In the genomic region with DNA sequence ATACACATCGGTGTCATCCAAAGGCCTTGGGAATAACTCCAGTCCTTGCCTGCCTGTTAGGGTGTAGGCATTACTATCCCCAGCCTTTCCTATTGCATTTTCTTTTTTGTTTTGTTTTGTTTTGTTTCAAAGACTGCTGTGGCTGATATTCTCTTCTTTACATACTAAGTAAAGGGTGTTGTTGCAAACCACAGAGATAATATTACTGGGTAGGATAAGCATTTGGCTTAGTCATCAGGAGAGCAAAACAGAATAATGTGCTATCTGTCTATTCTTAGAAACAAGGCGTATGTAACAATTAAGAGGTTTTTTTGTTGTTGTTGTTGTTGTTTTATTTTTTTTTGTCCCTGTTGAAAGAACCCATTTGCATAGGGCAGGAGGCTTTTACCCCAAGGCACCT, we compare ENCODE assay signal across 1 cellular context.
TF ChIP-seq lines count a peak whose summit lies in the region.

No MANE protein-coding gene starts in this region.

TF ChIP-seq in IMR-90, 13 proteins besides CTCF, POLR2A, EP300 and RAD21:
- TF ChIP-seq BHLHE40 (IDR thresholded peaks at IDR 0.05; ENCODE audit: low read depth, low read length) (no peak), RFX5 (IDR thresholded peaks at IDR 0.05; ENCODE audit: low read depth, low read length) (no peak), MAFK (IDR thresholded peaks at IDR 0.05; ENCODE audit: low read depth, low read length) (no peak), MAZ (IDR thresholded peaks at IDR 0.05; ENCODE audit: borderline replicate concordance, low read depth, low read length) (no peak), CHD1 (IDR thresholded peaks at IDR 0.05; ENCODE audit: low read depth, low read length) (no peak), FOS (IDR thresholded peaks at IDR 0.05; ENCODE audit: low read depth, low read length) (no peak), NFE2L2 (IDR thresholded peaks at IDR 0.05; ENCODE audit: low read depth, low read length) (no peak), RCOR1 (IDR thresholded peaks at IDR 0.05; ENCODE audit: insufficient replicate concordance, low read length) (no peak), CEBPB (IDR thresholded peaks at IDR 0.05; ENCODE audit: low read depth, low read length) (no peak), USF2 (IDR thresholded peaks at IDR 0.05; ENCODE audit: low read depth, low read length) (no peak), MXI1 (IDR thresholded peaks at IDR 0.05; ENCODE audit: borderline replicate concordance, low read depth, low read length) (no peak), SMC3 (IDR thresholded peaks at IDR 0.05; ENCODE audit: low read depth, low read length) (no peak)
- TF ChIP-seq, protein P1, sequence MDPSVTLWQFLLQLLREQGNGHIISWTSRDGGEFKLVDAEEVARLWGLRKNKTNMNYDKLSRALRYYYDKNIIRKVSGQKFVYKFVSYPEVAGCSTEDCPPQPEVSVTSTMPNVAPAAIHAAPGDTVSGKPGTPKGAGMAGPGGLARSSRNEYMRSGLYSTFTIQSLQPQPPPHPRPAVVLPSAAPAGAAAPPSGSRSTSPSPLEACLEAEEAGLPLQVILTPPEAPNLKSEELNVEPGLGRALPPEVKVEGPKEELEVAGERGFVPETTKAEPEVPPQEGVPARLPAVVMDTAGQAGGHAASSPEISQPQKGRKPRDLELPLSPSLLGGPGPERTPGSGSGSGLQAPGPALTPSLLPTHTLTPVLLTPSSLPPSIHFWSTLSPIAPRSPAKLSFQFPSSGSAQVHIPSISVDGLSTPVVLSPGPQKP (IDR thresholded peaks at IDR 0.05; ENCODE audit: borderline replicate concordance, low read depth, low read length), result no peak
